In genomic region chr22:17199131-17199731, GRCh38 we compare ENCODE assay signal across 2 cellular contexts.
TF ChIP-seq lines count a peak whose summit lies in the region.

No MANE protein-coding gene starts in this region.

TF ChIP-seq in liver, 16 proteins besides CTCF, POLR2A, EP300 and RAD21:
- TF ChIP-seq ZBTB33 (IDR thresholded peaks at IDR 0.05) (no peak), SP1 (IDR thresholded peaks at IDR 0.05) (peak; percentile 7), RXRA (IDR thresholded peaks at IDR 0.05) (peak in 1 of 2 donors; percentile 14), TAF1 (conservative IDR thresholded peaks at IDR 0.05) (no peak), NR2F2 (IDR thresholded peaks at IDR 0.05) (no peak), FOXA2 (IDR thresholded peaks at IDR 0.05) (no peak), FOXA1 (IDR thresholded peaks at IDR 0.05) (no peak), REST (IDR thresholded peaks at IDR 0.05) (no peak)
TF ChIP-seq in liver: peak in this region for 2.

TF ChIP-seq in HepG2, 621 proteins besides CTCF, POLR2A, EP300 and RAD21:
- TF ChIP-seq DDIT3 (CRISPR knock-in tag; IDR thresholded peaks at IDR 0.05) (no peak), PAWR (CRISPR knock-in tag; IDR thresholded peaks at IDR 0.05; ENCODE audit: borderline replicate concordance) (no peak), ZNF256 (CRISPR knock-in tag; conservative IDR thresholded peaks at IDR 0.05) (no peak)
- TF ChIP-seq, protein P1, sequence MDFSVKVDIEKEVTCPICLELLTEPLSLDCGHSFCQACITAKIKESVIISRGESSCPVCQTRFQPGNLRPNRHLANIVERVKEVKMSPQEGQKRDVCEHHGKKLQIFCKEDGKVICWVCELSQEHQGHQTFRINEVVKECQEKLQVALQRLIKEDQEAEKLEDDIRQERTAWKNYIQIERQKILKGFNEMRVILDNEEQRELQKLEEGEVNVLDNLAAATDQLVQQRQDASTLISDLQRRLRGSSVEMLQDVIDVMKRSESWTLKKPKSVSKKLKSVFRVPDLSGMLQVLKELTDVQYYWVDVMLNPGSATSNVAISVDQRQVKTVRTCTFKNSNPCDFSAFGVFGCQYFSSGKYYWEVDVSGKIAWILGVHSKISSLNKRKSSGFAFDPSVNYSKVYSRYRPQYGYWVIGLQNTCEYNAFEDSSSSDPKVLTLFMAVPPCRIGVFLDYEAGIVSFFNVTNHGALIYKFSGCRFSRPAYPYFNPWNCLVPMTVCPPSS (IDR thresholded peaks at IDR 0.05): no peak
- TF ChIP-seq, protein P2, sequence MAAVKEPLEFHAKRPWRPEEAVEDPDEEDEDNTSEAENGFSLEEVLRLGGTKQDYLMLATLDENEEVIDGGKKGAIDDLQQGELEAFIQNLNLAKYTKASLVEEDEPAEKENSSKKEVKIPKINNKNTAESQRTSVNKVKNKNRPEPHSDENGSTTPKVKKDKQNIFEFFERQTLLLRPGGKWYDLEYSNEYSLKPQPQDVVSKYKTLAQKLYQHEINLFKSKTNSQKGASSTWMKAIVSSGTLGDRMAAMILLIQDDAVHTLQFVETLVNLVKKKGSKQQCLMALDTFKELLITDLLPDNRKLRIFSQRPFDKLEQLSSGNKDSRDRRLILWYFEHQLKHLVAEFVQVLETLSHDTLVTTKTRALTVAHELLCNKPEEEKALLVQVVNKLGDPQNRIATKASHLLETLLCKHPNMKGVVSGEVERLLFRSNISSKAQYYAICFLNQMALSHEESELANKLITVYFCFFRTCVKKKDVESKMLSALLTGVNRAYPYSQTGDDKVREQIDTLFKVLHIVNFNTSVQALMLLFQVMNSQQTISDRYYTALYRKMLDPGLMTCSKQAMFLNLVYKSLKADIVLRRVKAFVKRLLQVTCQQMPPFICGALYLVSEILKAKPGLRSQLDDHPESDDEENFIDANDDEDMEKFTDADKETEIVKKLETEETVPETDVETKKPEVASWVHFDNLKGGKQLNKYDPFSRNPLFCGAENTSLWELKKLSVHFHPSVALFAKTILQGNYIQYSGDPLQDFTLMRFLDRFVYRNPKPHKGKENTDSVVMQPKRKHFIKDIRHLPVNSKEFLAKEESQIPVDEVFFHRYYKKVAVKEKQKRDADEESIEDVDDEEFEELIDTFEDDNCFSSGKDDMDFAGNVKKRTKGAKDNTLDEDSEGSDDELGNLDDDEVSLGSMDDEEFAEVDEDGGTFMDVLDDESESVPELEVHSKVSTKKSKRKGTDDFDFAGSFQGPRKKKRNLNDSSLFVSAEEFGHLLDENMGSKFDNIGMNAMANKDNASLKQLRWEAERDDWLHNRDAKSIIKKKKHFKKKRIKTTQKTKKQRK (IDR thresholded peaks at IDR 0.05; ENCODE audit: low read length): no peak
